Comparison of ENCODE assay signal across 29 cellular contexts in the genomic region with DNA sequence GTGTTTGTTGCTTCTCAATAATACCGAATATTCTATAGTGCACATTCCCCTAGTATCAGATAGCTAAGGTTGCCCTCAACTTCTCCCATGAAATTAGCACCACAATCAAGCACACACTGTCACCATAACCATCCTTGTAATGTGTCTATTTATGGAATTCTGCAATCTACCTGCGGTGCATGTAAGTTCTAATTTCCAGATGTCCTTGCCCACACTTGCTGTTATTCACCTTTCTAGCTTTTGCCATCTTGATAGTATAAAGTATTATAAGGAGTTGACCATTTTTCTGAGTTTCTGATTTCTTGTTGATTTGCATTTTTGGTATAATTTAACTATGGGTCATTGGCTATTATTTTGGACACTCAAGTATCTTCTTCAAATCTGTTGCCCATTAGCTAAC.
"Had no signal": no experiment of that assay in that cellular context is flagged by ENCODE, and none has a peak within 500 bp of the region (broad histone marks: within the 10 kb centered on the region; RNA-seq: fewer than 3 reads in every experiment).

No MANE protein-coding gene starts in this region.

- FAIRE-seq: endometrium, endothelial cell of umbilical vein, frontal cortex had no signal

- H2AFZ ChIP-seq: hepatocyte had no signal

- H3K27ac ChIP-seq: colonic mucosa, coronary artery, dorsolateral prefrontal cortex, epithelial cell of prostate, esophagus muscularis mucosa, esophagus squamous epithelium, foreskin keratinocyte, gastrocnemius medialis, gastroesophageal sphincter, heart left ventricle, heart right ventricle, hepatocyte had no signal

- H3K79me2 ChIP-seq: hepatocyte had no signal

- H3K9me3 ChIP-seq: colonic mucosa, esophagus muscularis mucosa, esophagus squamous epithelium, gastrocnemius medialis, gastroesophageal sphincter had no signal

- DNase-seq: colonic mucosa; cortex of kidney; dermis blood vessel endothelial cell; dorsolateral prefrontal cortex; effector CD4-positive, alpha-beta T cell; effector CD8-positive, alpha-beta T cell; effector memory CD4-positive, alpha-beta T cell; effector memory CD8-positive, alpha-beta T cell; erythroblast; esophagus squamous epithelium; foreskin fibroblast; foreskin keratinocyte; foreskin melanocyte; gastrocnemius medialis; glutamatergic neuron; head of caudate nucleus; heart left ventricle; heart right ventricle had no signal

- H3K4me2 ChIP-seq: hepatocyte had no signal

- H3K4me1 ChIP-seq: colonic mucosa, foreskin keratinocyte, heart right ventricle had no signal

- H3K4me3 ChIP-seq: colonic mucosa, coronary artery, dorsolateral prefrontal cortex, esophagus muscularis mucosa, esophagus squamous epithelium, gastrocnemius medialis, gastroesophageal sphincter, heart left ventricle, heart right ventricle, hepatocyte had no signal

- H3K27me3 Mint-ChIP-seq: dendritic cell treated with granulocyte-macrophage colony-stimulating factor and Interleukin-4, amounts not matched to agents 40 ng/mL and 50 ng/mL, for 4 days; effector memory CD8-positive, alpha-beta T cell had no signal

- H3K4me3 Mint-ChIP-seq: dendritic cell treated with granulocyte-macrophage colony-stimulating factor and Interleukin-4, amounts not matched to agents 40 ng/mL and 50 ng/mL, for 4 days; effector memory CD8-positive, alpha-beta T cell; endodermal cell had no signal

- H3K9me3 Mint-ChIP-seq: dendritic cell treated with granulocyte-macrophage colony-stimulating factor and Interleukin-4, amounts not matched to agents 40 ng/mL and 50 ng/mL, for 4 days; effector memory CD8-positive, alpha-beta T cell had no signal

- H3K27me3 ChIP-seq: colonic mucosa, dorsolateral prefrontal cortex, esophagus muscularis mucosa, esophagus squamous epithelium, gastrocnemius medialis, gastroesophageal sphincter, heart left ventricle, heart right ventricle, hepatocyte had no signal

- ATAC-seq: effector memory CD8-positive, alpha-beta T cell; esophagus mucosa; foreskin keratinocyte; gastrocnemius medialis; gastroesophageal sphincter; heart left ventricle; heart right ventricle had no signal

- H3K27ac Mint-ChIP-seq: dendritic cell treated with granulocyte-macrophage colony-stimulating factor and Interleukin-4, amounts not matched to agents 40 ng/mL and 50 ng/mL, for 4 days; endodermal cell had no signal

- H3K36me3 ChIP-seq: colonic mucosa, esophagus muscularis mucosa, gastrocnemius medialis, gastroesophageal sphincter, heart left ventricle, heart right ventricle had no signal
